ENCODE assay signal across 20 cellular contexts in the genomic region with DNA sequence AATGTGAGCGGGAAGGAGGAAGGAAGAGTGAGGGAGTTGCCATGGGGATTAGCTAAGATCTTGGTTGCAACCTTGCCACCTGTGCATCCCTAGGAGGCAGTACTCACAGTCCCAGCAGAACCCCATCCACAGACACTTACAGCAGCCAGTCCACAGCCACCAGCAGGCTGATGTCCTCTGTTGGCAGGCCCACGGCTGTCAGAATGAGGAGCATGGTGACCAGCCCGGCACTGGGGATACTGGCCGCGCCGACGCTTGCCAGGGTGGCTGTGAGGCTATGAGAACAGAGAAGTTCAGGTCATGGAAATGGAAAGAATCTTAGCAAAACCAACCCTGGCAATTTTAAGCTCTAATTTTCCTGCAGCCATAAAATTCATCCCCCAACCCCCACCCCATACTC.
DNase-seq lines count a peak whose midpoint lies in the region; ATAC-seq, FAIRE-seq and TF ChIP-seq lines count a peak whose summit lies in the region.
"Had no signal": no experiment of that assay in that cellular context is flagged by ENCODE, and none has a peak within 500 bp of the region (broad histone marks: within the 10 kb centered on the region; RNA-seq: fewer than 3 reads in every experiment).

No MANE protein-coding gene starts in this region.

- TF ChIP-seq CTCF in IMR-90 (conservative IDR thresholded peaks at IDR 0.05; ENCODE audit: low read depth, low read length) = no peak
- TF ChIP-seq CTCF in K562 (IDR thresholded peaks at IDR 0.05 in 2 of 3, conservative IDR thresholded peaks at IDR 0.05 in 1 of 3; ENCODE audit: insufficient read depth in 2 of 3, low read depth in 1 of 3, low read length in 3 of 3) = no peak
- TF ChIP-seq CTCF in suprapubic skin (IDR thresholded peaks at IDR 0.05) = no peak

- no peak overlapping the region for H3K9ac ChIP-seq in IMR-90 (ENCODE audit: low read depth, low read length)
- no peak overlapping the region for H3K9ac ChIP-seq in K562 (ENCODE audit: insufficient read depth in 1 of 2, low read depth in 2 of 2, low read length in 2 of 2)
- no peak overlapping the region for H3K9ac ChIP-seq in neuronal stem cell (ENCODE audit: low read depth, low read length, poor library complexity)

- DNase-seq in IMR-90 (no peak), K562 (ENCODE audit: extremely low read depth in 1 of 4, low spot score in 3 of 4) (no peak), neuronal stem cell (ENCODE audit: low spot score) (no peak), suprapubic skin (ENCODE audit: low spot score in 2 of 2) (no peak), NCI-H1417 treated with DMSO at 0.1 percent for 48 hours (lab: John Stamatoyannopoulos, UW) (no peak)
- DNase-seq in effector memory CD8-positive, alpha-beta T cell = no peak
- DNase-seq: ACHN; CD4-positive, alpha-beta T cell; DND-41; GDM1; KG1; NCI-H1048; NCI-H187; NCI-H774; PC-9 had no signal

- no peak overlapping the region for H3K23ac ChIP-seq in IMR-90 (ENCODE audit: low read depth, low read length)
- no peak overlapping the region for H3K23ac ChIP-seq in neuronal stem cell (ENCODE audit: low read depth, low read length, poor library complexity)

- no peak overlapping the region for H3K4me2 ChIP-seq in IMR-90 (ENCODE audit: low read depth, low read length)
- H3K4me2 ChIP-seq in K562 (ENCODE audit: insufficient read depth, low read length) = no peak overlapping the region
- no peak overlapping the region for H3K4me2 ChIP-seq in neuronal stem cell (ENCODE audit: insufficient read depth, low read length, poor library complexity, severe bottlenecking)
- H3K4me2 ChIP-seq: GM23338, PC-9 had no signal

- H2AK9ac ChIP-seq in IMR-90 (replicated peaks; ENCODE audit: low read depth, low read length, poor library complexity) = no peak overlapping the region

- H4K8ac ChIP-seq in IMR-90 (ENCODE audit: low read depth in 2 of 2, low read length in 2 of 2) (no peak overlapping the region), neuronal stem cell (ENCODE audit: low read depth, low read length) (no peak overlapping the region)

- WGBS in IMR-90 (ENCODE audit: extremely low coverage in 2 of 2, insufficient read length in 1 of 2), 2 experiments = no CpG with 5 or more reads among the region's 7 CpGs
- WGBS in K562 (ENCODE audit: insufficient coverage, low coverage, missing lambda C conversion rate) = 13% methylated on average over 7 of the region's 7 CpGs
- no CpG with 5 or more reads among the region's 7 CpGs for WGBS in neuronal stem cell (ENCODE audit: extremely low coverage in 2 of 2, insufficient read length in 2 of 2, insufficient replicate concordance in 1 of 2), 2 donors
- 96% methylated on average over 7 of the region's 7 CpGs for WGBS in suprapubic skin

- no peak overlapping the region for H2BK120ac ChIP-seq in IMR-90 (ENCODE audit: low read depth, low read length)
- H2BK120ac ChIP-seq in neuronal stem cell (ENCODE audit: low read depth, low read length) = no peak overlapping the region

- no peak overlapping the region for H3K27ac Mint-ChIP-seq in effector memory CD8-positive, alpha-beta T cell
- H3K27ac Mint-ChIP-seq: B cell; CD4-positive, alpha-beta T cell; GM23338 had no signal

- H3K4me3 ChIP-seq in IMR-90 (ENCODE audit: insufficient read depth, low read depth, low read length) (no peak overlapping the region), K562 (no peak overlapping the region), neuronal stem cell (ENCODE audit: low read length in 2 of 2) (no peak overlapping the region), suprapubic skin (no peak overlapping the region)
- H3K4me3 ChIP-seq: GM23338, PC-9 had no signal

- H4K5ac ChIP-seq in IMR-90 (ENCODE audit: low read depth, low read length) = no peak overlapping the region

- H3K4me1 Mint-ChIP-seq in effector memory CD8-positive, alpha-beta T cell (ENCODE audit: low read depth in 2 of 2) = peaks cover 4 to 13% of the 10 kb centered on the region in 2 donors
- H3K4me1 Mint-ChIP-seq: GM23338 had no signal

- TF ChIP-seq POLR2A in IMR-90 (IDR thresholded peaks at IDR 0.05; ENCODE audit: low read depth, low read length) (no peak), K562 (conservative IDR thresholded peaks at IDR 0.05) (no peak), suprapubic skin (IDR thresholded peaks at IDR 0.05) (no peak)

- H3K9me3 Mint-ChIP-seq in effector memory CD8-positive, alpha-beta T cell = no peaks in the 10 kb centered on the region
- H3K9me3 Mint-ChIP-seq: GM23338 had no signal

- H3K4ac ChIP-seq in IMR-90 (ENCODE audit: low read depth, low read length) (no peak overlapping the region), neuronal stem cell (ENCODE audit: low read length) (no peak overlapping the region)

- no peak overlapping the region for H3K18ac ChIP-seq in IMR-90 (ENCODE audit: low read depth, low read length)
- peak overlapping the region; percentile 29 for H3K18ac ChIP-seq in neuronal stem cell (ENCODE audit: low read length)

- no peak overlapping the region for H3K27ac ChIP-seq in IMR-90 (ENCODE audit: insufficient read depth, low read length)
- no peak overlapping the region for H3K27ac ChIP-seq in K562 (ENCODE audit: extremely low read depth, low read depth, low read length)
- H3K27ac ChIP-seq in neuronal stem cell (replicated peaks; ENCODE audit: low read length) = no peak overlapping the region
- peak overlapping the region; percentile 79 for H3K27ac ChIP-seq in suprapubic skin
- H3K27ac ChIP-seq: PC-9 had no signal

- intact Hi-C loops in IMR-90 (cut with micrococcal nuclease) = no loop called here
- intact Hi-C loops in K562 (cut with micrococcal nuclease) = no loop called here

- CTCF ChIA-PET in IMR-90 (lab: Yijun Ruan, JAX) = no interaction called here
- CTCF ChIA-PET in K562 (lab: Yijun Ruan, JAX; ENCODE audit: low intra/inter-chr PET ratio) = no interaction called here

- H4K91ac ChIP-seq in IMR-90 (ENCODE audit: insufficient read depth, low read depth, low read length) (no peak overlapping the region), neuronal stem cell (ENCODE audit: low read depth, low read length, poor library complexity) (no peak overlapping the region)

- H2BK5ac ChIP-seq in IMR-90 (ENCODE audit: low read depth, low read length, poor library complexity, severe bottlenecking) (no peak overlapping the region), neuronal stem cell (ENCODE audit: low read length) (no peak overlapping the region)

- no peaks in the 10 kb centered on the region for H3K79me2 ChIP-seq in K562 (ENCODE audit: control insufficient read depth, insufficient read depth, low read length)

- no peak overlapping the region for H2BK12ac ChIP-seq in neuronal stem cell (ENCODE audit: low read length)

- POLR2A ChIA-PET in IMR-90 (lab: Charles Lee; ENCODE audit: unreplicated experiment) = no interaction called here
- POLR2A ChIA-PET in K562 (lab: Yijun Ruan, JAX) = interaction anchor here (0.5 kb wide), 1 partner anchor 916 kb away, joined by 5 read pairs; no protein-coding TSS in a partner anchor

- BruUV-seq in IMR-90 (replicated peaks; lab: Mats Ljungman, UMichigan) (no TSS peak), K562 (replicated peaks; lab: Mats Ljungman, UMichigan) (no TSS peak)

- TF ChIP-seq EP300 in K562 (IDR thresholded peaks at IDR 0.05; ENCODE audit: low read length) (no peak), suprapubic skin (IDR thresholded peaks at IDR 0.05) (no peak)

- no peak overlapping the region for H2BK20ac ChIP-seq in IMR-90 (ENCODE audit: low read depth, low read length)

- H3K56ac ChIP-seq in IMR-90 (ENCODE audit: extremely low read depth, insufficient read depth, low read length) = no peak overlapping the region

- H3K9me3 ChIP-seq in IMR-90 (ENCODE audit: control insufficient read depth, insufficient read depth, low read length) = no peaks in the 10 kb centered on the region
- H3K9me3 ChIP-seq in K562 (replicated peaks; ENCODE audit: control insufficient read depth, insufficient read depth, low read depth, low read length) = no peaks in the 10 kb centered on the region
- no peaks in the 10 kb centered on the region for H3K9me3 ChIP-seq in neuronal stem cell (replicated peaks in 1 of 2; ENCODE audit: control insufficient read depth in 2 of 2, insufficient read depth in 1 of 2, low read depth in 1 of 2, low read length in 2 of 2)
- H3K9me3 ChIP-seq in suprapubic skin = no peaks in the 10 kb centered on the region

- TF ChIP-seq RAD21 in IMR-90 (IDR thresholded peaks at IDR 0.05; ENCODE audit: low read length) (no peak), K562 (CRISPR knock-in tag; conservative IDR thresholded peaks at IDR 0.05 in 1 of 2, IDR thresholded peaks at IDR 0.05 in 1 of 2) (no peak)

- H3K36me3 ChIP-seq in IMR-90 (ENCODE audit: control insufficient read depth, insufficient read depth, low read length) = no peaks in the 10 kb centered on the region
- no peaks in the 10 kb centered on the region for H3K36me3 ChIP-seq in K562 (ENCODE audit: control insufficient read depth, insufficient read depth, low read length)
- H3K36me3 ChIP-seq in neuronal stem cell (replicated peaks in 1 of 2; ENCODE audit: control insufficient read depth in 2 of 2, insufficient read depth in 2 of 2, low read length in 2 of 2) = no peaks in the 10 kb centered on the region
- no peaks in the 10 kb centered on the region for H3K36me3 ChIP-seq in suprapubic skin

- H3K4me1 ChIP-seq in IMR-90 (ENCODE audit: control insufficient read depth, insufficient read depth, low read length) (peaks cover 10% of the 10 kb centered on the region), K562 (replicated peaks in 1 of 2; ENCODE audit: control insufficient read depth in 2 of 2, insufficient read depth in 2 of 2, low read length in 2 of 2) (no peaks in the 10 kb centered on the region), neuronal stem cell (ENCODE audit: control insufficient read depth in 2 of 2, insufficient read depth in 1 of 2, low read depth in 1 of 2, low read length in 2 of 2) (no peaks in the 10 kb centered on the region), suprapubic skin (peaks cover 31% of the 10 kb centered on the region)

- H4K20me1 ChIP-seq in IMR-90 (ENCODE audit: insufficient read depth, low read length) = no peaks in the 10 kb centered on the region
- no peaks in the 10 kb centered on the region for H4K20me1 ChIP-seq in K562 (replicated peaks; ENCODE audit: control insufficient read depth, insufficient read depth, low read length)

- no peaks in the 10 kb centered on the region for H3K27me3 Mint-ChIP-seq in effector memory CD8-positive, alpha-beta T cell
- H3K27me3 Mint-ChIP-seq: B cell; CD4-positive, alpha-beta T cell had no signal

- H2AK5ac ChIP-seq in IMR-90 (ENCODE audit: low read depth, low read length) = peak overlapping the region; percentile 51; the same call in 1 of the 2 replicates
- H2AK5ac ChIP-seq in neuronal stem cell (ENCODE audit: low read depth, low read length) = no peak overlapping the region

- H2BK15ac ChIP-seq in IMR-90 (ENCODE audit: low read depth, low read length) (no peak overlapping the region), neuronal stem cell (ENCODE audit: low read length) (no peak overlapping the region)

- no peak for ATAC-seq in IMR-90 (ENCODE audit: low read depth)
- no peak for ATAC-seq in K562
- no peak for ATAC-seq in effector memory CD8-positive, alpha-beta T cell (replicated peaks)
- no peak for ATAC-seq in GM18517 (IDR thresholded peaks at IDR 0.05; ENCODE audit: unreplicated experiment)
- ATAC-seq in HG02763 (IDR thresholded peaks at IDR 0.05; ENCODE audit: unreplicated experiment) = no peak
- ATAC-seq: GM23338 had no signal

- in situ Hi-C loops in IMR-90 (cut with MboI; ENCODE audit: low sequenced_read_pairs) = no loop called here
- in situ Hi-C loops in K562 (cut with MboI) = no loop called here

- no peak overlapping the region for H2AFZ ChIP-seq in IMR-90 (replicated peaks; ENCODE audit: low read length, poor library complexity)
- H2AFZ ChIP-seq in K562 (ENCODE audit: low read depth, low read length) = no peak overlapping the region
- H2AFZ ChIP-seq in neuronal stem cell (ENCODE audit: low read length) = no peak overlapping the region
- H2AFZ ChIP-seq: GM23338, PC-9 had no signal

- FAIRE-seq in K562 (lab: Jason Lieb, UNC) = no peak
- FAIRE-seq: GM12892 had no signal

- H3K79me1 ChIP-seq in IMR-90 (ENCODE audit: low read depth in 1 of 2, low read length in 2 of 2) (no peaks in the 10 kb centered on the region), neuronal stem cell (ENCODE audit: low read depth, low read length) (no peaks in the 10 kb centered on the region)

- H3K14ac ChIP-seq in IMR-90 (replicated peaks; ENCODE audit: low read depth, low read length) = no peak overlapping the region
- H3K14ac ChIP-seq in neuronal stem cell (ENCODE audit: low read length) = no peak overlapping the region

- no peaks in the 10 kb centered on the region for H3K27me3 ChIP-seq in IMR-90 (ENCODE audit: control insufficient read depth, insufficient read depth, low read length)
- peaks cover 10 to 15% of the 10 kb centered on the region in 2 experiments; a peak in 3 of 5 replicates for H3K27me3 ChIP-seq in K562 (ENCODE audit: control insufficient read depth in 2 of 2, insufficient read depth in 2 of 2, low read length in 2 of 2)
- H3K27me3 ChIP-seq in neuronal stem cell (ENCODE audit: control insufficient read depth in 3 of 3, insufficient read depth in 3 of 3, low read depth in 1 of 3, low read length in 3 of 3) = no peaks in the 10 kb centered on the region
- H3K27me3 ChIP-seq in suprapubic skin = no peaks in the 10 kb centered on the region

- peaks cover 12% of the 10 kb centered on the region; the same call in 1 of the 2 replicates for H3K9me1 ChIP-seq in IMR-90 (ENCODE audit: insufficient read depth, low read length)
- no peaks in the 10 kb centered on the region for H3K9me1 ChIP-seq in K562 (ENCODE audit: control insufficient read depth, insufficient read depth, low read length)

- dilution Hi-C loops in IMR-90 (cut with HindIII; ENCODE audit: low sequenced_read_pairs, unreplicated experiment) = no loop called here

- H3K36me3 Mint-ChIP-seq in effector memory CD8-positive, alpha-beta T cell (ENCODE audit: insufficient read depth) = peaks cover 8% of the 10 kb centered on the region

- no peak overlapping the region for H3K4me3 Mint-ChIP-seq in effector memory CD8-positive, alpha-beta T cell
- H3K4me3 Mint-ChIP-seq: B cell; CD4-positive, alpha-beta T cell; GM23338 had no signal
